17 cellular contexts compared by ENCODE assay signal in the genomic region with DNA sequence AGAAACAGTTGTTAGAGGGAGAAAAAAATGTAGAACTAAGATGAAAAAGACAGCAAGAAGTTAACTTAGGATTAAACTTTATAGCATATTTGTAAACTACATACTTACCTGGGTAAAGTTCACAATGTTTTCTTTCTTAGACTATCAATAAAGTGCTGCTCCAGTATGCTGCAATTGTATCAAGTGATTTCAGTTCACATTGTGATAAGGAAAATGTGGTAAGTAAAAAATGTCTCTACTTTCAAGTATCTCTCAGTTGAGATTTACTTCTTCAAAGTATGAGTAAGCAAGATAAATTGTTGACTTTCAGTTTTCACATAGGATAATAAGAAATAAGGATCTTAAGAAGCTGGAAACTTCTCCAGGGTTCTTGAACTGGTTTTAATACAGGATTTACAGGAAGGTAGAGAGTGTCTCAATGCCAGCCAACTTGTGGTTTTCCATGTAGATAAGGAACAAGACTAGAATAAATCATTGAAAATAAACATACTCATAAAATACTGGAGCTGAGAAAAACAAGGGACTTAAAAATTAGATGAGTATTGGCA.
DNase-seq lines count a peak whose midpoint lies in the region; ATAC-seq, FAIRE-seq and TF ChIP-seq lines count a peak whose summit lies in the region.
"Had no signal": no experiment of that assay in that cellular context is flagged by ENCODE, and none has a peak within 500 bp of the region (broad histone marks: within the 10 kb centered on the region; RNA-seq: fewer than 3 reads in every experiment).

No MANE protein-coding gene starts in this region.

- no peak for TF ChIP-seq RAD21 in GM12878 (IDR thresholded peaks at IDR 0.05; ENCODE audit: insufficient read depth, low read depth, low read length)

- ATAC-seq in GM12878 = peak; percentile 60
- ATAC-seq in lower lobe of right lung = peak; percentile 61 to 91
- ATAC-seq in upper lobe of right lung = peak; percentile 54
- ATAC-seq in HG02623 (IDR thresholded peaks at IDR 0.05; ENCODE audit: unreplicated experiment) = no peak
- ATAC-seq in HG02870 (IDR thresholded peaks at IDR 0.05; ENCODE audit: unreplicated experiment) = no peak
- ATAC-seq: GM23338, HepG2 had no signal

- H4K20me1 ChIP-seq in KMS-11 (ENCODE audit: insufficient read depth) (no peaks in the 10 kb centered on the region), GM12878 (ENCODE audit: control insufficient read depth, insufficient read depth) (no peaks in the 10 kb centered on the region)
- H4K20me1 ChIP-seq: BLaER1 treated with 17β-estradiol and CSF1 and Interleukin-3, amounts not matched to agents 10 nM and 100 nM had no signal

- SMC1A ChIA-PET in GM12878 (lab: Charles Lee; ENCODE audit: uncharacterized antibody, unreplicated experiment) = interaction anchor here (0.7 to 5.0 kb wide), 31 partner anchors 8 to 662 kb away, joined by 3 to 51 read pairs (median 4); no protein-coding TSS in a partner anchor

- H3K27ac ChIP-seq in KMS-11 (no peak overlapping the region), GM12878 (ENCODE audit: control insufficient read depth, insufficient read depth) (no peak overlapping the region), lower lobe of right lung (no peak overlapping the region), upper lobe of right lung (no peak overlapping the region)
- H3K27ac ChIP-seq: BLaER1 treated with 17β-estradiol and CSF1 and Interleukin-3, amounts not matched to agents 10 nM and 100 nM had no signal

- POLR2A ChIA-PET in GM12878 (lab: Charles Lee) = interaction anchor here (1.2 to 2.3 kb wide), 4 partner anchors 9 to 76 kb away, joined by 4 to 10 read pairs (median 5); no protein-coding TSS in a partner anchor

- TF ChIP-seq EP300 in GM12878 (IDR thresholded peaks at IDR 0.05; ENCODE audit: borderline replicate concordance in 1 of 2, control insufficient read depth in 1 of 2, low read depth in 2 of 2, low read length in 2 of 2) = 0 out of 4 replicates have a peak, but pooled peaks of 1 of the 2 experiments have one; percentile 14

- no peak overlapping the region for H3K4me3 ChIP-seq in KMS-11 (IDR thresholded peaks at IDR 0.05; ENCODE audit: insufficient read depth, low read depth, low read length)
- H3K4me3 ChIP-seq in GM12878 = no peak overlapping the region
- H3K4me3 ChIP-seq in lower lobe of right lung = no peak overlapping the region
- H3K4me3 ChIP-seq in upper lobe of right lung = no peak overlapping the region
- H3K4me3 ChIP-seq: BLaER1 treated with 17β-estradiol and CSF1 and Interleukin-3, amounts not matched to agents 10 nM and 100 nM; GM23338 had no signal

- no peaks in the 10 kb centered on the region for H3K36me3 ChIP-seq in KMS-11 (ENCODE audit: insufficient read depth)
- H3K36me3 ChIP-seq in GM12878 (ENCODE audit: control insufficient read depth in 2 of 2, insufficient read depth in 2 of 2, low read length in 1 of 2) = no peaks in the 10 kb centered on the region
- no peaks in the 10 kb centered on the region for H3K36me3 ChIP-seq in lower lobe of right lung
- no peaks in the 10 kb centered on the region for H3K36me3 ChIP-seq in upper lobe of right lung
- H3K36me3 ChIP-seq: BLaER1 treated with 17β-estradiol and CSF1 and Interleukin-3, amounts not matched to agents 10 nM and 100 nM had no signal

- DNase-seq in GM12878 (ENCODE audit: low read depth, low spot score) = no peak
- no peak for DNase-seq in lower lobe of right lung
- DNase-seq in upper lobe of right lung = no peak
- no peak for DNase-seq in stimulated activated CD4-positive, alpha-beta T cell treated with anti-CD3 and anti-CD28 coated beads, Interleukin-1b, Interleukin-23, amount 100 ng/mL, for 48 hours
- DNase-seq: ACHN; CD4-positive, CD25-positive, alpha-beta regulatory T cell; DMS53; GF-D8; H9 had no signal

- RAD21 ChIA-PET in GM12878 (lab: Charles Lee; ENCODE audit: unreplicated experiment) = interaction anchor here (0.7 to 10.4 kb wide), 22 partner anchors 11 to 724 kb away, joined by 3 to 145 read pairs (median 4); partner anchors contain the start of gene UNC13C

- no peaks in the 10 kb centered on the region for H3K27me3 ChIP-seq in KMS-11 (ENCODE audit: insufficient read depth, low read depth)
- no peaks in the 10 kb centered on the region for H3K27me3 ChIP-seq in GM12878 (replicated peaks in 1 of 2; ENCODE audit: control insufficient read depth in 2 of 2, insufficient read depth in 2 of 2, low read length in 1 of 2)
- H3K27me3 ChIP-seq in lower lobe of right lung (ENCODE audit: low read depth) = no peaks in the 10 kb centered on the region
- H3K27me3 ChIP-seq in upper lobe of right lung = no peaks in the 10 kb centered on the region
- H3K27me3 ChIP-seq: BLaER1 treated with 17β-estradiol and CSF1 and Interleukin-3, amounts not matched to agents 10 nM and 100 nM had no signal

- BruUV-seq in GM12878 (replicated peaks; lab: Mats Ljungman, UMichigan) = no TSS peak

- FAIRE-seq in GM12878 (lab: Jason Lieb, UNC) = no peak
- FAIRE-seq: GM18507, HepG2, HTR-8/SVneo had no signal

- intact Hi-C loops in GM12878 (cut with micrococcal nuclease; ENCODE audit: unreplicated experiment) = no loop called here
- intact Hi-C loops in lower lobe of right lung (cut with DNase I) = no loop called here
- intact Hi-C loops in upper lobe of right lung (cut with DNase I) = no loop called here

- H3K79me2 ChIP-seq in KMS-11 (ENCODE audit: insufficient read depth, low read depth) = no peaks in the 10 kb centered on the region
- H3K79me2 ChIP-seq in GM12878 (ENCODE audit: control insufficient read depth, insufficient read depth, low read length) = no peaks in the 10 kb centered on the region

- no peak for TF ChIP-seq CTCF in KMS-11 (conservative IDR thresholded peaks at IDR 0.05; ENCODE audit: low read depth, low read length)
- TF ChIP-seq CTCF in GM12878 (IDR thresholded peaks at IDR 0.05 in 2 of 3, conservative IDR thresholded peaks at IDR 0.05 in 1 of 3; ENCODE audit: control insufficient read depth in 2 of 3, extremely low read depth in 1 of 3, insufficient read depth in 1 of 3, low read depth in 3 of 3, low read length in 3 of 3) = no peak
- no peak for TF ChIP-seq CTCF in lower lobe of right lung (IDR thresholded peaks at IDR 0.05)
- TF ChIP-seq CTCF in upper lobe of right lung (IDR thresholded peaks at IDR 0.05) = no peak

- H3K9me3 ChIP-seq in GM12878 (replicated peaks; ENCODE audit: control insufficient read depth, insufficient read depth, low read length) (no peaks in the 10 kb centered on the region), lower lobe of right lung (no peaks in the 10 kb centered on the region), upper lobe of right lung (no peaks in the 10 kb centered on the region)
- H3K9me3 ChIP-seq: BLaER1 treated with 17β-estradiol and CSF1 and Interleukin-3, amounts not matched to agents 10 nM and 100 nM had no signal

- CTCF ChIA-PET in GM12878 (lab: Yijun Ruan, JAX) = interaction anchor here (0.7 to 2.7 kb wide), 5 partner anchors 9 to 425 kb away, joined by 3 to 19 read pairs (median 7); no protein-coding TSS in a partner anchor

- no peak overlapping the region for H2AFZ ChIP-seq in KMS-11 (ENCODE audit: low read depth)
- H2AFZ ChIP-seq in GM12878 (ENCODE audit: control insufficient read depth, low read depth, low read length) = no peak overlapping the region
- H2AFZ ChIP-seq: GM23338 had no signal

- in situ Hi-C loops in GM12878 (cut with MboI) = no loop called here

- peak overlapping the region; percentile 57 for H3K4me2 ChIP-seq in KMS-11
- no peak overlapping the region for H3K4me2 ChIP-seq in GM12878 (ENCODE audit: control insufficient read depth, insufficient read depth)
- H3K4me2 ChIP-seq: BLaER1 treated with 17β-estradiol and CSF1 and Interleukin-3, amounts not matched to agents 10 nM and 100 nM; GM23338 had no signal

- peaks cover 38% of the 10 kb centered on the region for H3K4me1 ChIP-seq in KMS-11 (ENCODE audit: low read depth, poor library complexity, severe bottlenecking)
- no peaks in the 10 kb centered on the region for H3K4me1 ChIP-seq in GM12878 (ENCODE audit: control insufficient read depth, insufficient read depth, low read length)
- no peaks in the 10 kb centered on the region for H3K4me1 ChIP-seq in lower lobe of right lung
- no peaks in the 10 kb centered on the region for H3K4me1 ChIP-seq in upper lobe of right lung
- H3K4me1 ChIP-seq: BLaER1 treated with 17β-estradiol and CSF1 and Interleukin-3, amounts not matched to agents 10 nM and 100 nM had no signal

- H3K9ac ChIP-seq in KMS-11 (no peak overlapping the region), GM12878 (ENCODE audit: control insufficient read depth, insufficient read depth, low read length) (no peak overlapping the region)
- H3K9ac ChIP-seq: BLaER1 treated with 17β-estradiol and CSF1 and Interleukin-3, amounts not matched to agents 10 nM and 100 nM had no signal

- TF ChIP-seq POLR2A in GM12878 (IDR thresholded peaks at IDR 0.05; ENCODE audit: low read depth, low read length) = no peak

TF ChIP-seq in GM12878, 131 proteins besides CTCF, POLR2A, EP300 and RAD21 (continues in another document):
- peak; percentile 41 to 51; a peak in 3 of 4 replicates for TF ChIP-seq IKZF2 (IDR thresholded peaks at IDR 0.05)
- TF ChIP-seq, protein P1, sequence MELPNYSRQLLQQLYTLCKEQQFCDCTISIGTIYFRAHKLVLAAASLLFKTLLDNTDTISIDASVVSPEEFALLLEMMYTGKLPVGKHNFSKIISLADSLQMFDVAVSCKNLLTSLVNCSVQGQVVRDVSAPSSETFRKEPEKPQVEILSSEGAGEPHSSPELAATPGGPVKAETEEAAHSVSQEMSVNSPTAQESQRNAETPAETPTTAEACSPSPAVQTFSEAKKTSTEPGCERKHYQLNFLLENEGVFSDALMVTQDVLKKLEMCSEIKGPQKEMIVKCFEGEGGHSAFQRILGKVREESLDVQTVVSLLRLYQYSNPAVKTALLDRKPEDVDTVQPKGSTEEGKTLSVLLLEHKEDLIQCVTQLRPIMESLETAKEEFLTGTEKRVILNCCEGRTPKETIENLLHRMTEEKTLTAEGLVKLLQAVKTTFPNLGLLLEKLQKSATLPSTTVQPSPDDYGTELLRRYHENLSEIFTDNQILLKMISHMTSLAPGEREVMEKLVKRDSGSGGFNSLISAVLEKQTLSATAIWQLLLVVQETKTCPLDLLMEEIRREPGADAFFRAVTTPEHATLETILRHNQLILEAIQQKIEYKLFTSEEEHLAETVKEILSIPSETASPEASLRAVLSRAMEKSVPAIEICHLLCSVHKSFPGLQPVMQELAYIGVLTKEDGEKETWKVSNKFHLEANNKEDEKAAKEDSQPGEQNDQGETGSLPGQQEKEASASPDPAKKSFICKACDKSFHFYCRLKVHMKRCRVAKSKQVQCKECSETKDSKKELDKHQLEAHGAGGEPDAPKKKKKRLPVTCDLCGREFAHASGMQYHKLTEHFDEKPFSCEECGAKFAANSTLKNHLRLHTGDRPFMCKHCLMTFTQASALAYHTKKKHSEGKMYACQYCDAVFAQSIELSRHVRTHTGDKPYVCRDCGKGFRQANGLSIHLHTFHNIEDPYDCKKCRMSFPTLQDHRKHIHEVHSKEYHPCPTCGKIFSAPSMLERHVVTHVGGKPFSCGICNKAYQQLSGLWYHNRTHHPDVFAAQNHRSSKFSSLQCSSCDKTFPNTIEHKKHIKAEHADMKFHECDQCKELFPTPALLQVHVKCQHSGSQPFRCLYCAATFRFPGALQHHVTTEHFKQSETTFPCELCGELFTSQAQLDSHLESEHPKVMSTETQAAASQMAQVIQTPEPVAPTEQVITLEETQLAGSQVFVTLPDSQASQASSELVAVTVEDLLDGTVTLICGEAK (IDR thresholded peaks at IDR 0.05; ENCODE audit: borderline replicate concordance) = peak; percentile 33; the same call in 1 of the 2 replicates
- TF ChIP-seq HCFC1 (IDR thresholded peaks at IDR 0.05; ENCODE audit: low read length) = no peak

Comparison
In these comparisons a context has a peak if more than half of its experiments do, and no peak if none do; other contexts are left out.
1. ATAC-seq: peak in GM12878 (single experiment), lower lobe of right lung (2 of 2) and upper lobe of right lung (single experiment); none in HG02623 (single experiment) and HG02870 (single experiment).